In genomic region chr19:58278156-58279041, GRCh38 we compare ENCODE assay signal across 8 cellular contexts. TPM values are rescaled to one million over a fixed set of nuclear protein-coding genes. Genes with fewer than 3 reads are reported as not detected.
A peak's percentile ranks its signal among the peaks of the same experiment; 100 is the strongest.
DNase-seq lines count a peak whose midpoint lies in the region; ATAC-seq and TF ChIP-seq lines count a peak whose summit lies in the region.

Gene ZNF8 (plus strand): TSS chr19:58278955. CDS start chr19:58279082, 127 bp downstream.

- H2BK15ac ChIP-seq in H9 (ENCODE audit: low read depth, low read length), result no peak within 1 kb of the TSS

- H2BK5ac ChIP-seq in H9 (ENCODE audit: insufficient read length, low read length), result no peak within 1 kb of the TSS

- H3T11ph ChIP-seq in H9 (ENCODE audit: low read length), result no peak within 1 kb of the TSS

- H3K4me3 Mint-ChIP-seq in H9, result peak within 1 kb of the TSS; percentile 93 to 98
- H3K4me3 Mint-ChIP-seq in natural killer cell treated with Interleukin-12 subunit alpha and Interleukin-12 subunit beta and Interleukin-15 and Interleukin-18, amount 100 ng/mL, for 72 hours, result peak within 1 kb of the TSS; percentile 95

- H4K91ac ChIP-seq in H9 (ENCODE audit: insufficient read length, low read depth, low read length), result peak within 1 kb of the TSS; percentile 24

- H3K4me1 ChIP-seq in ES-I3 (ENCODE audit: insufficient read depth, low read length) (peaks cover 8% of the 10 kb centered on the region; the same call in 1 of the 2 replicates), H9 (ENCODE audit: insufficient read depth, low read length) (peaks cover 9% of the 10 kb centered on the region; the same call in 1 of the 2 replicates)

- H2BK20ac ChIP-seq in H9 (ENCODE audit: low read depth, low read length, poor library complexity, severe bottlenecking), result no peak within 1 kb of the TSS

- no peak within 1 kb of the TSS for H3K27ac ChIP-seq in H9 (ENCODE audit: insufficient read length, low read depth, low read length)

- H2AFZ ChIP-seq in H9 (ENCODE audit: low read length), result no peak within 1 kb of the TSS

- H3K18ac ChIP-seq in H9 (ENCODE audit: insufficient read length, low read depth, low read length), result peak within 1 kb of the TSS; percentile 89

- no CpG with 5 or more reads among the region's 54 CpGs for WGBS in H9 (ENCODE audit: extremely low coverage, insufficient read length, low lambda C conversion rate)

- peak within 1 kb of the TSS; percentile 92 for H3K14ac ChIP-seq in H9 (ENCODE audit: insufficient read depth, low read length)

- no peaks in the 10 kb centered on the region for H3K27me3 ChIP-seq in H9 (ENCODE audit: insufficient read depth, low read length)

- H3K27me3 Mint-ChIP-seq in H9 (ENCODE audit: low read depth), result no peaks in the 10 kb centered on the region
- H3K27me3 Mint-ChIP-seq in natural killer cell treated with Interleukin-12 subunit alpha and Interleukin-12 subunit beta and Interleukin-15 and Interleukin-18, amount 100 ng/mL, for 72 hours, result no peaks in the 10 kb centered on the region

- H3K23me2 ChIP-seq in H9 (ENCODE audit: insufficient read length, low read depth, low read length, poor library complexity, severe bottlenecking), result peaks cover 5% of the 10 kb centered on the region

- peaks cover 5% of the 10 kb centered on the region; the same call in 1 of the 2 replicates for H3K36me3 ChIP-seq in ES-I3 (ENCODE audit: insufficient read depth, low read length)

- peaks cover 2% of the 10 kb centered on the region for H4K20me1 ChIP-seq in H9 (ENCODE audit: control insufficient read depth, insufficient read depth, insufficient read length)

- DNase-seq in H9 (peak; percentile 99), M059J (ENCODE audit: low read depth) (peak; percentile 98), fibroblast of pulmonary artery (ENCODE audit: low read depth) (peak; percentile 99)
- peak; percentile 99 for DNase-seq in activated effector memory CD4-positive, alpha-beta T cell treated with anti-CD3 and anti-CD28 coated beads, Interleukin-2, amount 50 U/mL, for 16 hours
- peak; percentile 98 for DNase-seq in natural killer cell treated with Interleukin-12 subunit alpha and Interleukin-12 subunit beta and Interleukin-15 and Interleukin-18, amount 100 ng/mL, for 72 hours (ENCODE audit: low spot score)
- DNase-seq in stimulated activated naive CD4-positive, alpha-beta T cell treated with Interleukin-2 at 50 U/mL for 16 hours (lab: John Stamatoyannopoulos, UW), result peak; percentile 99

- no peak within 1 kb of the TSS for H3K56ac ChIP-seq in H9 (ENCODE audit: insufficient read length, low read depth, low read length)

- peaks cover 22 to 26% of the 10 kb centered on the region in 2 experiments for H3K4me1 Mint-ChIP-seq in H9
- peaks cover 25 to 39% of the 10 kb centered on the region in 2 donors for H3K4me1 Mint-ChIP-seq in natural killer cell treated with Interleukin-12 subunit alpha and Interleukin-12 subunit beta and Interleukin-15 and Interleukin-18, amount 100 ng/mL, for 72 hours (ENCODE audit: low read depth in 2 of 2)

- peak within 1 kb of the TSS; percentile 91 to 98 (median 98) for H3K27ac Mint-ChIP-seq in H9
- peak within 1 kb of the TSS; percentile 96 for H3K27ac Mint-ChIP-seq in natural killer cell treated with Interleukin-12 subunit alpha and Interleukin-12 subunit beta and Interleukin-15 and Interleukin-18, amount 100 ng/mL, for 72 hours

- peaks cover 12% of the 10 kb centered on the region for H3K79me1 ChIP-seq in H9 (ENCODE audit: insufficient read depth, low read depth, low read length, poor library complexity, severe bottlenecking)

- peaks cover 34% of the 10 kb centered on the region for H3K79me2 ChIP-seq in H9 (ENCODE audit: insufficient read depth, low read length)

- H4K5ac ChIP-seq in H9 (ENCODE audit: insufficient read length, low read depth, low read length), result peak within 1 kb of the TSS; percentile 11

- H3K4me2 ChIP-seq in H9 (ENCODE audit: insufficient read depth, insufficient read length, low read length), result peak within 1 kb of the TSS; percentile 93

- no peak within 1 kb of the TSS for H3K23ac ChIP-seq in H9 (ENCODE audit: insufficient read length, low read depth, low read length)

- H3K4ac ChIP-seq in H9 (ENCODE audit: low read depth, low read length), result no peak within 1 kb of the TSS; the same call in 1 of the 2 replicates

- H3K9me3 ChIP-seq in ES-I3 (ENCODE audit: control insufficient read depth, insufficient read depth, low read length) (no peaks in the 10 kb centered on the region), H9 (ENCODE audit: control insufficient read depth, low read depth, low read length) (no peaks in the 10 kb centered on the region)

- H3K9ac ChIP-seq in ES-I3 (ENCODE audit: low read depth, low read length) (peak within 1 kb of the TSS; percentile 79), H9 (ENCODE audit: extremely low read depth, insufficient read length, low read length) (peak within 1 kb of the TSS; percentile 91)

- no peak within 1 kb of the TSS for H2BK12ac ChIP-seq in H9 (ENCODE audit: insufficient read length, low read depth, low read length)

- ATAC-seq in natural killer cell treated with Interleukin-12 subunit alpha and Interleukin-12 subunit beta and Interleukin-15 and Interleukin-18, amount 100 ng/mL, for 72 hours, result peak; percentile 99

- peak within 1 kb of the TSS; percentile 15 for H2BK120ac ChIP-seq in H9 (ENCODE audit: low read depth, low read length, poor library complexity, severe bottlenecking)

- H3K9me3 Mint-ChIP-seq in H9, result peaks cover 0 to 3% of the 10 kb centered on the region in 2 experiments; a peak in 1 of 5 replicates
- H3K9me3 Mint-ChIP-seq in natural killer cell treated with Interleukin-12 subunit alpha and Interleukin-12 subunit beta and Interleukin-15 and Interleukin-18, amount 100 ng/mL, for 72 hours, result no peaks in the 10 kb centered on the region

- H3K4me3 ChIP-seq in fibroblast of pulmonary artery (replicated peaks; ENCODE audit: low read depth, low read length), result peak within 1 kb of the TSS; percentile 96

- TF ChIP-seq CTCF in H9 (conservative IDR thresholded peaks at IDR 0.05), result no peak
- no peak for TF ChIP-seq CTCF in fibroblast of pulmonary artery (IDR thresholded peaks at IDR 0.05; ENCODE audit: low read length, missing control alignments)

- peak; percentile 85 for TF ChIP-seq POLR2A in Raji (IDR thresholded peaks at IDR 0.05; ENCODE audit: insufficient read depth, low read depth, low read length)

- no peak within 1 kb of the TSS for H2AK5ac ChIP-seq in H9 (ENCODE audit: insufficient read length, low read length)

- H3K36me3 Mint-ChIP-seq in H9 (ENCODE audit: insufficient read depth in 1 of 3, low read depth in 3 of 3), result peaks cover 31 to 41% (median 40%) of the 10 kb centered on the region in 3 experiments
- H3K36me3 Mint-ChIP-seq in natural killer cell treated with Interleukin-12 subunit alpha and Interleukin-12 subunit beta and Interleukin-15 and Interleukin-18, amount 100 ng/mL, for 72 hours, result peaks cover 38% of the 10 kb centered on the region

- H4K8ac ChIP-seq in H9 (replicated peaks; ENCODE audit: insufficient read length, low read depth, low read length), result no peak within 1 kb of the TSS

RNA-seq across cellular contexts. Expression of gene ZNF8, which starts in this region (rescaled TPM):
- 16.9 and 17.3 TPM in 2 replicates for total RNA-seq in H9 (2021)
- 3.7 and 7.1 TPM in 2 replicates for total RNA-seq in M059J (2014; rRNA removed; shearing (Covaris generic))
- 1 to 10 TPM; 3.6 to 4.2 TPM for total RNA-seq in natural killer cell treated with Interleukin-12 subunit alpha and Interleukin-12 subunit beta and Interleukin-15 and Interleukin-18, amount 100 ng/mL, for 72 hours
